Comparison of ENCODE assay signal across 12 cellular contexts in genomic region chr14:104695660-104696000, GRCh38. TPM values are rescaled to one million over a fixed set of nuclear protein-coding genes. Genes with fewer than 3 reads are reported as not detected.
DNase-seq lines count a peak whose midpoint lies in the region; ATAC-seq and TF ChIP-seq lines count a peak whose summit lies in the region.
"Had no signal": no experiment of that assay in that cellular context is flagged by ENCODE, and none has a peak within 500 bp of the region (broad histone marks: within the 10 kb centered on the region; RNA-seq: fewer than 3 reads in every experiment).

No MANE protein-coding gene starts in this region.

- ATAC-seq in T-helper 17 cell = no peak
- no peak for ATAC-seq in stimulated activated naive CD8-positive, alpha-beta T cell treated with anti-CD3 and anti-CD28 coated beads, Interleukin-15, amount 100 ng/mL, for 72 hours
- no peak for ATAC-seq in HG02571 (IDR thresholded peaks at IDR 0.05; ENCODE audit: unreplicated experiment)

- peaks cover 56% of the 10 kb centered on the region for H3K4me1 Mint-ChIP-seq in activated CD4-positive, alpha-beta T cell treated with anti-CD3 and anti-CD28 coated beads, Interleukin-2, amount 10 ng/mL, durations not matched to agents 7 days and 5 days
- H3K4me1 Mint-ChIP-seq in T-helper 17 cell (peaks cover 17% of the 10 kb centered on the region), endothelial cell (ENCODE audit: unreplicated experiment) (peaks cover 18% of the 10 kb centered on the region)
- peaks cover 71% of the 10 kb centered on the region for H3K4me1 Mint-ChIP-seq in stimulated activated naive CD8-positive, alpha-beta T cell treated with anti-CD3 and anti-CD28 coated beads, Interleukin-15, amount 100 ng/mL, for 72 hours

- no peaks in the 10 kb centered on the region for H3K9me3 Mint-ChIP-seq in activated CD4-positive, alpha-beta T cell treated with anti-CD3 and anti-CD28 coated beads, Interleukin-2, amount 10 ng/mL, durations not matched to agents 7 days and 5 days
- H3K9me3 Mint-ChIP-seq in endothelial cell (ENCODE audit: unreplicated experiment) = no peaks in the 10 kb centered on the region
- H3K9me3 Mint-ChIP-seq in stimulated activated naive CD8-positive, alpha-beta T cell treated with anti-CD3 and anti-CD28 coated beads, Interleukin-15, amount 100 ng/mL, for 72 hours = no peaks in the 10 kb centered on the region

- H3K27me3 Mint-ChIP-seq in activated CD4-positive, alpha-beta T cell treated with anti-CD3 and anti-CD28 coated beads, Interleukin-2, amount 10 ng/mL, durations not matched to agents 7 days and 5 days = no peaks in the 10 kb centered on the region
- no peaks in the 10 kb centered on the region for H3K27me3 Mint-ChIP-seq in T-helper 17 cell
- H3K27me3 Mint-ChIP-seq in endothelial cell (ENCODE audit: unreplicated experiment) = peaks cover 9% of the 10 kb centered on the region
- H3K27me3 Mint-ChIP-seq in stimulated activated naive CD8-positive, alpha-beta T cell treated with anti-CD3 and anti-CD28 coated beads, Interleukin-15, amount 100 ng/mL, for 72 hours = no peaks in the 10 kb centered on the region

- no peaks in the 10 kb centered on the region for H3K9me3 ChIP-seq in T-helper 17 cell (ENCODE audit: control insufficient read depth, low read length, poor library complexity, severe bottlenecking)
- H3K9me3 ChIP-seq: uterus had no signal

- CTCF ChIA-PET in activated CD4-positive, alpha-beta T cell treated with anti-CD3 and anti-CD28 coated beads, Interleukin-2, amount 10 ng/mL, durations not matched to agents 7 days and 5 days (lab: Charles Lee) = interaction anchor here (1.0 kb wide), 1 partner anchor 17 kb away, joined by 3 read pairs; no protein-coding TSS in a partner anchor

- H3K4me3 Mint-ChIP-seq in activated CD4-positive, alpha-beta T cell treated with anti-CD3 and anti-CD28 coated beads, Interleukin-2, amount 10 ng/mL, durations not matched to agents 7 days and 5 days = peak overlapping the region; percentile 69
- peak overlapping the region; percentile 80 for H3K4me3 Mint-ChIP-seq in T-helper 17 cell
- peak overlapping the region; percentile 57 for H3K4me3 Mint-ChIP-seq in endothelial cell (ENCODE audit: unreplicated experiment)
- H3K4me3 Mint-ChIP-seq in stimulated activated naive CD8-positive, alpha-beta T cell treated with anti-CD3 and anti-CD28 coated beads, Interleukin-15, amount 100 ng/mL, for 72 hours = peak overlapping the region; percentile 64 to 71

- H3K27ac Mint-ChIP-seq in activated CD4-positive, alpha-beta T cell treated with anti-CD3 and anti-CD28 coated beads, Interleukin-2, amount 10 ng/mL, durations not matched to agents 7 days and 5 days = peak overlapping the region; percentile 96
- H3K27ac Mint-ChIP-seq in T-helper 17 cell = peak overlapping the region; percentile 88
- peak overlapping the region; percentile 40 for H3K27ac Mint-ChIP-seq in endothelial cell (ENCODE audit: unreplicated experiment)
- H3K27ac Mint-ChIP-seq in stimulated activated naive CD8-positive, alpha-beta T cell treated with anti-CD3 and anti-CD28 coated beads, Interleukin-15, amount 100 ng/mL, for 72 hours = peak overlapping the region; percentile 97

- peaks cover 21% of the 10 kb centered on the region for H3K36me3 Mint-ChIP-seq in activated CD4-positive, alpha-beta T cell treated with anti-CD3 and anti-CD28 coated beads, Interleukin-2, amount 10 ng/mL, durations not matched to agents 7 days and 5 days (ENCODE audit: low read depth)
- H3K36me3 Mint-ChIP-seq in T-helper 17 cell (ENCODE audit: low read depth) = no peaks in the 10 kb centered on the region
- peaks cover 5% of the 10 kb centered on the region for H3K36me3 Mint-ChIP-seq in endothelial cell (ENCODE audit: low read depth, unreplicated experiment)

- TF ChIP-seq CTCF in endothelial cell (IDR thresholded peaks at IDR 0.05; ENCODE audit: unreplicated experiment) = no peak

- no peak for DNase-seq in activated CD4-positive, alpha-beta T cell treated with anti-CD3 and anti-CD28 coated beads, Interleukin-2, amount 10 ng/mL, durations not matched to agents 7 days and 5 days
- DNase-seq in activated CD4-positive, alpha-beta T cell treated with anti-CD3 and anti-CD28 coated beads for 1 hour = no peak
- DNase-seq in T-helper 17 cell (no peak), endothelial cell (ENCODE audit: low spot score) (no peak), NCI-H524 treated with DMSO at 0.1 percent for 48 hours (lab: John Stamatoyannopoulos, UW) (no peak)
- DNase-seq in stimulated activated naive CD8-positive, alpha-beta T cell treated with anti-CD3 and anti-CD28 coated beads, Interleukin-15, amount 100 ng/mL, for 72 hours = no peak
- no peak for DNase-seq in effector CD4-positive, alpha-beta T cell
- DNase-seq: ACHN, aorta, IMR-90, uterus had no signal

- POLR2A ChIA-PET in activated CD4-positive, alpha-beta T cell treated with anti-CD3 and anti-CD28 coated beads, Interleukin-2, amount 10 ng/mL, durations not matched to agents 7 days and 5 days (lab: Charles Lee) = no interaction called here

RNA-seq across cellular contexts. Expression of gene INF2, which starts 6.2 kb away (rescaled TPM):
- 100 to 1,000 TPM; 163 to 171 TPM for total RNA-seq in activated CD4-positive, alpha-beta T cell treated with anti-CD3 and anti-CD28 coated beads, Interleukin-2, amount 10 ng/mL, durations not matched to agents 7 days and 5 days
- total RNA-seq in T-helper 17 cell (10 to 100 TPM; 61.0 to 76.1 TPM), endothelial cell (ENCODE audit: unreplicated experiment) (97.2 TPM)

RNA-seq across cellular contexts. Expression of gene ADSS1, which starts 28.4 kb away (rescaled TPM):
- total RNA-seq in activated CD4-positive, alpha-beta T cell treated with anti-CD3 and anti-CD28 coated beads, Interleukin-2, amount 10 ng/mL, durations not matched to agents 7 days and 5 days = 1 to 10 TPM in 1 of 2 experiments, under 1 TPM in 1; 0.81 to 1.2 TPM
- total RNA-seq in T-helper 17 cell (1 to 10 TPM; 2.4 to 2.9 TPM), endothelial cell (ENCODE audit: unreplicated experiment) (6.1 TPM)

RNA-seq across cellular contexts. Expression of gene SIVA1, which starts 57.3 kb away (rescaled TPM):
- total RNA-seq in activated CD4-positive, alpha-beta T cell treated with anti-CD3 and anti-CD28 coated beads, Interleukin-2, amount 10 ng/mL, durations not matched to agents 7 days and 5 days = 100 to 1,000 TPM in 1 of 2 experiments, 10 to 100 TPM in 1; 84.7 to 135 TPM
- total RNA-seq in T-helper 17 cell (10 to 100 TPM; 76.2 to 85.7 TPM), endothelial cell (ENCODE audit: unreplicated experiment) (84.3 TPM)

Comparison
In these comparisons a context has a peak if more than half of its experiments do, and no peak if none do; other contexts are left out.
1. H3K27ac Mint-ChIP-seq: peak in every context shown above with its lines; median percentile 97 in stimulated activated naive CD8-positive, alpha-beta T cell treated with anti-CD3 and anti-CD28 coated beads, Interleukin-15, amount 100 ng/mL, for 72 hours; 96 in activated CD4-positive, alpha-beta T cell treated with anti-CD3 and anti-CD28 coated beads, Interleukin-2, amount 10 ng/mL, durations not matched to agents 7 days and 5 days; 88 in T-helper 17 cell; 40 in endothelial cell.